ENCODE assay signal across 20 cellular contexts in genomic region chr7:142642316-142642715, GRCh38.
DNase-seq lines count a peak whose midpoint lies in the region; ATAC-seq and TF ChIP-seq lines count a peak whose summit lies in the region.
"Had no signal": no experiment of that assay in that cellular context is flagged by ENCODE, and none has a peak within 500 bp of the region (broad histone marks: within the 10 kb centered on the region; RNA-seq: fewer than 3 reads in every experiment).

No MANE protein-coding gene starts in this region.

- intact Hi-C loops in CD4-positive, alpha-beta T cell (cut with DNase I, micrococcal nuclease), result no loop called here

- peak overlapping the region; percentile 47 for H3K27ac Mint-ChIP-seq in activated CD8-positive, alpha-beta memory T cell treated with anti-CD3 and anti-CD28 coated beads, Interleukin-2, amount 10 ng/mL, durations not matched to agents 7 days and 5 days
- peak overlapping the region; percentile 84 for H3K27ac Mint-ChIP-seq in CD4-positive, alpha-beta T cell
- H3K27ac Mint-ChIP-seq in stimulated activated memory B cell treated with anti-CD40 and anti-IgM and Interleukin-4, amounts not matched to agents 10 μg/mL and 1 μg/mL and 100 μg/mL, for 72 hours, result no peak overlapping the region
- H3K27ac Mint-ChIP-seq in type B pancreatic cell, result no peak overlapping the region
- H3K27ac Mint-ChIP-seq: CD8-positive, alpha-beta T cell had no signal

- H3K4me1 Mint-ChIP-seq in activated CD8-positive, alpha-beta memory T cell treated with anti-CD3 and anti-CD28 coated beads, Interleukin-2, amount 10 ng/mL, durations not matched to agents 7 days and 5 days, result peaks cover 14% of the 10 kb centered on the region
- H3K4me1 Mint-ChIP-seq in CD4-positive, alpha-beta T cell (ENCODE audit: low read depth), result peaks cover 42% of the 10 kb centered on the region
- H3K4me1 Mint-ChIP-seq in stimulated activated memory B cell treated with anti-CD40 and anti-IgM and Interleukin-4, amounts not matched to agents 10 μg/mL and 1 μg/mL and 100 μg/mL, for 72 hours, result peaks cover 21% of the 10 kb centered on the region
- H3K4me1 Mint-ChIP-seq in type B pancreatic cell (ENCODE audit: unreplicated experiment), result no peaks in the 10 kb centered on the region

- no peak overlapping the region for H3K4me3 Mint-ChIP-seq in activated CD8-positive, alpha-beta memory T cell treated with anti-CD3 and anti-CD28 coated beads, Interleukin-2, amount 10 ng/mL, durations not matched to agents 7 days and 5 days
- H3K4me3 Mint-ChIP-seq in CD4-positive, alpha-beta T cell, result no peak overlapping the region
- H3K4me3 Mint-ChIP-seq in stimulated activated memory B cell treated with anti-CD40 and anti-IgM and Interleukin-4, amounts not matched to agents 10 μg/mL and 1 μg/mL and 100 μg/mL, for 72 hours, result no peak overlapping the region
- no peak overlapping the region for H3K4me3 Mint-ChIP-seq in type B pancreatic cell
- H3K4me3 Mint-ChIP-seq: CD8-positive, alpha-beta T cell had no signal

- no peak overlapping the region for H3K27ac ChIP-seq in CD4-positive, alpha-beta T cell (ENCODE audit: low read depth, low read length)
- H3K27ac ChIP-seq: A549, SJSA1 had no signal

- peaks cover 11% of the 10 kb centered on the region for H3K27me3 Mint-ChIP-seq in activated CD8-positive, alpha-beta memory T cell treated with anti-CD3 and anti-CD28 coated beads, Interleukin-2, amount 10 ng/mL, durations not matched to agents 7 days and 5 days
- H3K27me3 Mint-ChIP-seq in CD4-positive, alpha-beta T cell, result peaks cover 28% of the 10 kb centered on the region
- H3K27me3 Mint-ChIP-seq in stimulated activated memory B cell treated with anti-CD40 and anti-IgM and Interleukin-4, amounts not matched to agents 10 μg/mL and 1 μg/mL and 100 μg/mL, for 72 hours, result peaks cover 40% of the 10 kb centered on the region
- H3K27me3 Mint-ChIP-seq in type B pancreatic cell, result peaks cover 29% of the 10 kb centered on the region

- CTCF ChIA-PET in activated CD8-positive, alpha-beta memory T cell treated with anti-CD3 and anti-CD28 coated beads, Interleukin-2, amount 10 ng/mL, durations not matched to agents 7 days and 5 days (lab: Charles Lee), result interaction anchor here (1.1 to 1.2 kb wide), 2 partner anchors 141 to 168 kb away, joined by 3 read pairs; no protein-coding TSS in a partner anchor
- CTCF ChIA-PET in CD4-positive, alpha-beta T cell (lab: Charles Lee), result no interaction called here

- no peak for ATAC-seq in activated CD8-positive, alpha-beta memory T cell treated with anti-CD3 and anti-CD28 coated beads, Interleukin-2, amount 10 ng/mL, durations not matched to agents 7 days and 5 days
- ATAC-seq in CD4-positive, alpha-beta T cell (ENCODE audit: poor library complexity), result no peak
- ATAC-seq in HG03159 (IDR thresholded peaks at IDR 0.05; ENCODE audit: unreplicated experiment), result peak; percentile 66
- ATAC-seq in stimulated activated memory B cell treated with anti-CD40 and anti-IgM and Interleukin-4, amounts not matched to agents 10 μg/mL and 1 μg/mL and 100 μg/mL, for 72 hours, result peak; percentile 60
- ATAC-seq: A549; CD8-positive, alpha-beta T cell; Right ventricle myocardium inferior had no signal

- POLR2A ChIA-PET in CD4-positive, alpha-beta T cell (lab: Charles Lee), result interaction anchor here (0.7 to 1.5 kb wide), 4 partner anchors 9 to 154 kb away, joined by 3 to 6 read pairs (median 4); no protein-coding TSS in a partner anchor

- no peak for DNase-seq in activated CD8-positive, alpha-beta memory T cell treated with anti-CD3 and anti-CD28 coated beads, Interleukin-2, amount 10 ng/mL, durations not matched to agents 7 days and 5 days
- DNase-seq in activated CD8-positive, alpha-beta memory T cell treated with anti-CD3 and anti-CD28 coated beads for 24 hours, result no peak
- DNase-seq in CD4-positive, alpha-beta T cell, result no peak
- no peak for DNase-seq in type B pancreatic cell (ENCODE audit: extremely low spot score, unreplicated experiment)
- no peak for DNase-seq in LoVo (ENCODE audit: low spot score)
- DNase-seq: BE2C; CD8-positive, alpha-beta T cell; DMS53; GDM1; Karpas-422; NCI-H1694; NCI-H2081 treated with DMSO at 0.1 percent for 48 hours; NCI-H446; NCI-H526; OCI-M1 had no signal

- no peak for TF ChIP-seq CTCF in CD4-positive, alpha-beta T cell (IDR thresholded peaks at IDR 0.05)
- no peak for TF ChIP-seq CTCF in type B pancreatic cell (conservative IDR thresholded peaks at IDR 0.05)

- H3K9me3 Mint-ChIP-seq in activated CD8-positive, alpha-beta memory T cell treated with anti-CD3 and anti-CD28 coated beads, Interleukin-2, amount 10 ng/mL, durations not matched to agents 7 days and 5 days (ENCODE audit: low read depth), result no peaks in the 10 kb centered on the region
- no peaks in the 10 kb centered on the region for H3K9me3 Mint-ChIP-seq in CD4-positive, alpha-beta T cell
- H3K9me3 Mint-ChIP-seq in stimulated activated memory B cell treated with anti-CD40 and anti-IgM and Interleukin-4, amounts not matched to agents 10 μg/mL and 1 μg/mL and 100 μg/mL, for 72 hours, result no peaks in the 10 kb centered on the region
- no peaks in the 10 kb centered on the region for H3K9me3 Mint-ChIP-seq in type B pancreatic cell
- H3K9me3 Mint-ChIP-seq: CD8-positive, alpha-beta T cell had no signal

- no peaks in the 10 kb centered on the region for H3K9me3 ChIP-seq in CD4-positive, alpha-beta T cell (ENCODE audit: control insufficient read depth, low read length)
- H3K9me3 ChIP-seq: A549, BE2C, SJSA1 had no signal

- H3K27me3 ChIP-seq in CD4-positive, alpha-beta T cell (ENCODE audit: control insufficient read depth, insufficient read depth, low read length), result no peaks in the 10 kb centered on the region
- H3K27me3 ChIP-seq: BE2C had no signal

- no peaks in the 10 kb centered on the region for H3K36me3 Mint-ChIP-seq in activated CD8-positive, alpha-beta memory T cell treated with anti-CD3 and anti-CD28 coated beads, Interleukin-2, amount 10 ng/mL, durations not matched to agents 7 days and 5 days
- H3K36me3 Mint-ChIP-seq in CD4-positive, alpha-beta T cell (ENCODE audit: low read depth), result no peaks in the 10 kb centered on the region
- no peaks in the 10 kb centered on the region for H3K36me3 Mint-ChIP-seq in stimulated activated memory B cell treated with anti-CD40 and anti-IgM and Interleukin-4, amounts not matched to agents 10 μg/mL and 1 μg/mL and 100 μg/mL, for 72 hours
- H3K36me3 Mint-ChIP-seq in type B pancreatic cell, result no peaks in the 10 kb centered on the region
- H3K36me3 Mint-ChIP-seq: CD8-positive, alpha-beta T cell had no signal

Comparison
In these comparisons a context has a peak if more than half of its experiments do, and no peak if none do; other contexts are left out.
1. ATAC-seq: peak in HG03159 (single experiment) and stimulated activated memory B cell treated with anti-CD40 and anti-IgM and Interleukin-4, amounts not matched to agents 10 μg/mL and 1 μg/mL and 100 μg/mL, for 72 hours (single experiment); none in activated CD8-positive, alpha-beta memory T cell treated with anti-CD3 and anti-CD28 coated beads, Interleukin-2, amount 10 ng/mL, durations not matched to agents 7 days and 5 days (single experiment) and CD4-positive, alpha-beta T cell (single experiment).
2. H3K27ac Mint-ChIP-seq: peak in activated CD8-positive, alpha-beta memory T cell treated with anti-CD3 and anti-CD28 coated beads, Interleukin-2, amount 10 ng/mL, durations not matched to agents 7 days and 5 days (single experiment) and CD4-positive, alpha-beta T cell (single experiment); none in stimulated activated memory B cell treated with anti-CD40 and anti-IgM and Interleukin-4, amounts not matched to agents 10 μg/mL and 1 μg/mL and 100 μg/mL, for 72 hours (single experiment) and type B pancreatic cell (single experiment).